ENCODE assay signal across 8 cellular contexts in the genomic region with DNA sequence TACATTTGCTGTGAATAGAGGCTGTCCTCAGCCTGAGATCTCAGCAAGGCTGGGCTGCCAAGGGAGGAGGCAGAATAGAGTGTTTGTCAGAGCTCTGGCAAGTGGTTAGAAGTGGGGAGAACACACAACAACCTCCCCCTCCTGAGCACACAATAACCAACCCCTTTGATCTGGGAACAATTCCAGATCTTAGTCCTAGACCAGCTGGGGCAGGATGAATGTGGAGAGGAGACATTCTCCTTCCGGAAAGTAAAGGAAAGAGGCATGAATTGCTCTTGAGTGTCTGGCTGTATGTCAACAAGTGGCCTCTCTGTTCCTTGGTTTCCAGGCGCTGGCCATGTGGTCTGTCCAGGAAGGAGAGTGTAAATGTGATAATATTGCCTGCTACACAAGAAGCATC.
DNase-seq lines count a peak whose midpoint lies in the region; ATAC-seq and TF ChIP-seq lines count a peak whose summit lies in the region.

No MANE protein-coding gene starts in this region.

- CTCF ChIA-PET in SK-N-SH (lab: Yijun Ruan, JAX) = no interaction called here

- no peaks in the 10 kb centered on the region for H3K9me2 ChIP-seq in SK-N-SH
- no peaks in the 10 kb centered on the region for H3K9me2 ChIP-seq in hepatocyte (replicated peaks; ENCODE audit: insufficient read depth)

- no peak overlapping the region for H3K4me3 ChIP-seq in SK-N-SH (ENCODE audit: low read depth in 2 of 2, low read length in 1 of 2)
- no peak overlapping the region for H3K4me3 ChIP-seq in hepatocyte
- H3K4me3 ChIP-seq in thyroid gland (replicated peaks in 1 of 3) = no peak overlapping the region
- H3K4me3 ChIP-seq in effector memory CD4-positive, alpha-beta T cell (ENCODE audit: insufficient read depth, low read depth, low read length, poor library complexity, severe bottlenecking) = no peak overlapping the region

- TF ChIP-seq CTCF in SK-N-SH (IDR thresholded peaks at IDR 0.05) (no peak), hepatocyte (IDR thresholded peaks at IDR 0.05; ENCODE audit: poor library complexity) (no peak), thyroid gland (IDR thresholded peaks at IDR 0.05) (no peak)

- H3K9ac ChIP-seq in SK-N-SH = no peak overlapping the region

- H3K27me3 ChIP-seq in SK-N-SH (ENCODE audit: insufficient read depth) (no peaks in the 10 kb centered on the region), hepatocyte (no peaks in the 10 kb centered on the region), thyroid gland (no peaks in the 10 kb centered on the region)
- H3K27me3 ChIP-seq in effector memory CD4-positive, alpha-beta T cell (replicated peaks; ENCODE audit: control insufficient read depth, insufficient read depth, low read length, poor library complexity, severe bottlenecking) = no peaks in the 10 kb centered on the region

- no peak for TF ChIP-seq RAD21 in SK-N-SH (IDR thresholded peaks at IDR 0.05; ENCODE audit: low read length)

- POLR2A ChIA-PET in SK-N-SH (lab: Yijun Ruan, JAX) = no interaction called here

- H3K4me1 ChIP-seq in SK-N-SH (ENCODE audit: control insufficient read depth in 1 of 2, insufficient read depth in 2 of 2, low read depth in 1 of 2, low read length in 1 of 2) (no peaks in the 10 kb centered on the region; a peak in 2 of 4 replicates), hepatocyte (ENCODE audit: insufficient read depth) (no peaks in the 10 kb centered on the region), thyroid gland (peaks cover 0 to 12% of the 10 kb centered on the region in 2 donors)
- no peaks in the 10 kb centered on the region for H3K4me1 ChIP-seq in effector memory CD4-positive, alpha-beta T cell (ENCODE audit: control insufficient read depth, insufficient read depth, low read length, poor library complexity, severe bottlenecking)

- H3K9me3 ChIP-seq in SK-N-SH (no peaks in the 10 kb centered on the region), hepatocyte (ENCODE audit: low read depth) (no peaks in the 10 kb centered on the region), thyroid gland (no peaks in the 10 kb centered on the region)
- H3K9me3 ChIP-seq in effector memory CD4-positive, alpha-beta T cell (ENCODE audit: control insufficient read depth, low read length) = no peaks in the 10 kb centered on the region

- WGBS in SK-N-SH (ENCODE audit: low lambda C conversion rate) = 41% methylated on average over 2 of the region's 2 CpGs
- 28% methylated on average over 2 of the region's 2 CpGs for WGBS in hepatocyte (ENCODE audit: low lambda C conversion rate, missing lambda C conversion rate)
- WGBS in thyroid gland, 2 donors = 3 to 6% methylated on average over 2 of the region's 2 CpGs

- DNase-seq in SK-N-SH (no peak), NCI-H446 (lab: John Stamatoyannopoulos, UW) (peak; percentile 55 to 83), hepatocyte (ENCODE audit: low spot score) (peak; percentile 18), thyroid gland (peak; percentile 73 to 77), RPMI8226 (no peak)
- DNase-seq in effector memory CD4-positive, alpha-beta T cell = no peak

- ATAC-seq in SK-N-SH treated with all-trans-retinoic acid at 6 μM for 48 hours (peak; percentile 30), HG02938 (IDR thresholded peaks at IDR 0.05; ENCODE audit: unreplicated experiment) (no peak)

- intact Hi-C loops in thyroid gland (cut with DNase I) = no loop called here

- H2AFZ ChIP-seq in SK-N-SH (ENCODE audit: low read depth) (no peak overlapping the region), hepatocyte (peak overlapping the region; percentile 13)

- no peak overlapping the region for H3K4me2 ChIP-seq in SK-N-SH
- H3K4me2 ChIP-seq in hepatocyte = no peak overlapping the region

- H3K27ac ChIP-seq in SK-N-SH (ENCODE audit: low read depth in 2 of 2, low read length in 1 of 2) (no peak overlapping the region), hepatocyte (peak overlapping the region; percentile 1), thyroid gland (no peak overlapping the region)
- H3K27ac ChIP-seq in effector memory CD4-positive, alpha-beta T cell (ENCODE audit: insufficient read depth, low read length, poor library complexity, severe bottlenecking) = no peak overlapping the region

- no peak for TF ChIP-seq POLR2A in thyroid gland (IDR thresholded peaks at IDR 0.05)

- H3K36me3 ChIP-seq in SK-N-SH (replicated peaks in 1 of 2; ENCODE audit: control insufficient read depth in 1 of 2, insufficient read depth in 2 of 2, low read length in 1 of 2) (no peaks in the 10 kb centered on the region), hepatocyte (replicated peaks; ENCODE audit: insufficient read depth, low read depth) (no peaks in the 10 kb centered on the region), thyroid gland (no peaks in the 10 kb centered on the region)
- H3K36me3 ChIP-seq in effector memory CD4-positive, alpha-beta T cell (ENCODE audit: control insufficient read depth, insufficient read depth, low read length) = no peaks in the 10 kb centered on the region

- no peaks in the 10 kb centered on the region for H3F3A ChIP-seq in SK-N-SH (replicated peaks; ENCODE audit: insufficient read depth)

- TF ChIP-seq EP300 in SK-N-SH (IDR thresholded peaks at IDR 0.05; ENCODE audit: borderline replicate concordance in 1 of 2, low read depth in 1 of 2, low read length in 1 of 2) = no peak

- H4K20me1 ChIP-seq in SK-N-SH (ENCODE audit: insufficient read depth) (no peaks in the 10 kb centered on the region), hepatocyte (ENCODE audit: insufficient read depth, poor library complexity, severe bottlenecking) (no peaks in the 10 kb centered on the region)

- no peaks in the 10 kb centered on the region for H3K79me2 ChIP-seq in SK-N-SH (ENCODE audit: insufficient read depth)
- H3K79me2 ChIP-seq in hepatocyte = no peaks in the 10 kb centered on the region

TF ChIP-seq in SK-N-SH treated with all-trans-retinoic acid at 6 μM for 48 hours, 23 proteins besides CTCF, POLR2A, EP300 and RAD21 (continues in another document):
- TF ChIP-seq POU6F1 (CRISPR knock-in tag; IDR thresholded peaks at IDR 0.05; ENCODE audit: borderline replicate concordance, low read depth) (no peak), GLIS3 (CRISPR knock-in tag; IDR thresholded peaks at IDR 0.05) (no peak), PATZ1 (CRISPR knock-in tag; IDR thresholded peaks at IDR 0.05; ENCODE audit: borderline replicate concordance) (no peak)

TF ChIP-seq in SK-N-SH, 30 proteins besides CTCF, POLR2A, EP300 and RAD21:
- TF ChIP-seq GABPA (IDR thresholded peaks at IDR 0.05; ENCODE audit: low read depth) = no peak
- TF ChIP-seq USF1 (IDR thresholded peaks at IDR 0.05; ENCODE audit: borderline replicate concordance, low read depth) = no peak
- no peak for TF ChIP-seq RFX5 (IDR thresholded peaks at IDR 0.05; ENCODE audit: low read length)
- no peak for TF ChIP-seq JUND (IDR thresholded peaks at IDR 0.05)
- no peak for TF ChIP-seq RCOR1 (IDR thresholded peaks at IDR 0.05; ENCODE audit: low read length)
- no peak for TF ChIP-seq TEAD4 (IDR thresholded peaks at IDR 0.05; ENCODE audit: borderline replicate concordance, insufficient read depth)
- TF ChIP-seq NRF1 (IDR thresholded peaks at IDR 0.05; ENCODE audit: low read depth, low read length) = no peak
- TF ChIP-seq, protein P1, sequence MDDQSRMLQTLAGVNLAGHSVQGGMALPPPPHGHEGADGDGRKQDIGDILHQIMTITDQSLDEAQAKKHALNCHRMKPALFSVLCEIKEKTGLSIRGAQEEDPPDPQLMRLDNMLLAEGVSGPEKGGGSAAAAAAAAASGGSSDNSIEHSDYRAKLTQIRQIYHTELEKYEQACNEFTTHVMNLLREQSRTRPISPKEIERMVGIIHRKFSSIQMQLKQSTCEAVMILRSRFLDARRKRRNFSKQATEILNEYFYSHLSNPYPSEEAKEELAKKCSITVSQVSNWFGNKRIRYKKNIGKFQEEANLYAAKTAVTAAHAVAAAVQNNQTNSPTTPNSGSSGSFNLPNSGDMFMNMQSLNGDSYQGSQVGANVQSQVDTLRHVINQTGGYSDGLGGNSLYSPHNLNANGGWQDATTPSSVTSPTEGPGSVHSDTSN (IDR thresholded peaks at IDR 0.05) = no peak

Comparison
In these comparisons a context has a peak if more than half of its experiments do, and no peak if none do; other contexts are left out.
1. DNase-seq: peak in NCI-H446 (2 of 2), hepatocyte (single experiment) and thyroid gland (2 of 2); none in SK-N-SH (single experiment), RPMI8226 (single experiment) and effector memory CD4-positive, alpha-beta T cell (0 of 3).